Comparison of ENCODE assay signal across 1 cellular context in genomic region chr20:62832212-62832922, GRCh38.
TF ChIP-seq lines count a peak whose summit lies in the region.

No MANE protein-coding gene starts in this region.

TF ChIP-seq in HEK293, 187 proteins besides CTCF, POLR2A, EP300 and RAD21 (continued from another document and continues in another):
- no peak for TF ChIP-seq ZNF280C (tag by site-specific recombination; IDR thresholded peaks at IDR 0.05)
- no peak for TF ChIP-seq ZNF26 (tag by site-specific recombination; IDR thresholded peaks at IDR 0.05)
- no peak for TF ChIP-seq ZBTB8A (tag by site-specific recombination; IDR thresholded peaks at IDR 0.05)
- TF ChIP-seq ZNF148 (tag by site-specific recombination; IDR thresholded peaks at IDR 0.05; ENCODE audit: borderline replicate concordance), result no peak
- no peak for TF ChIP-seq ZFP37 (tag by site-specific recombination; IDR thresholded peaks at IDR 0.05)
- TF ChIP-seq ZNF133 (tag by site-specific recombination; IDR thresholded peaks at IDR 0.05), result no peak
- no peak for TF ChIP-seq ZNF571 (tag by site-specific recombination; IDR thresholded peaks at IDR 0.05)
- no peak for TF ChIP-seq ZFHX2 (tag by site-specific recombination; conservative IDR thresholded peaks at IDR 0.05)
- no peak for TF ChIP-seq ZNF404 (tag by site-specific recombination; IDR thresholded peaks at IDR 0.05)
- peak; percentile 57; the same call in 1 of the 2 replicates for TF ChIP-seq ZBTB44 (tag by site-specific recombination; IDR thresholded peaks at IDR 0.05)
- TF ChIP-seq ZNF18 (tag by site-specific recombination; IDR thresholded peaks at IDR 0.05), result no peak
- no peak for TF ChIP-seq ZBTB6 (tag by site-specific recombination; IDR thresholded peaks at IDR 0.05)
- TF ChIP-seq KLF9 (tag by site-specific recombination; IDR thresholded peaks at IDR 0.05; ENCODE audit: low read depth), result peak; percentile 73
- TF ChIP-seq ZBTB11 (tag by site-specific recombination; conservative IDR thresholded peaks at IDR 0.05; ENCODE audit: low read depth), result no peak
- no peak for TF ChIP-seq ZNF645 (tag by site-specific recombination; IDR thresholded peaks at IDR 0.05)
- TF ChIP-seq ZSCAN4 (tag by site-specific recombination; IDR thresholded peaks at IDR 0.05), result no peak
- TF ChIP-seq ZSCAN30 (tag by site-specific recombination; IDR thresholded peaks at IDR 0.05), result peak; percentile 34; the same call in 1 of the 2 replicates
- 0 out of 2 replicates have a peak, but pooled peaks have one; percentile 27 for TF ChIP-seq KLF16 (tag by site-specific recombination; IDR thresholded peaks at IDR 0.05)
- TF ChIP-seq ZSCAN23 (tag by site-specific recombination; IDR thresholded peaks at IDR 0.05), result no peak
- TF ChIP-seq KLF7 (tag by site-specific recombination; IDR thresholded peaks at IDR 0.05; ENCODE audit: borderline replicate concordance), result no peak
- TF ChIP-seq KLF1 (tag by site-specific recombination; IDR thresholded peaks at IDR 0.05), result peak; percentile 66
- TF ChIP-seq ZNF544 (tag by site-specific recombination; IDR thresholded peaks at IDR 0.05), result no peak
- peak; percentile 49 for TF ChIP-seq ZNF341 (tag by site-specific recombination; IDR thresholded peaks at IDR 0.05; ENCODE audit: low read depth)
- TF ChIP-seq ZNF23 (tag by site-specific recombination; IDR thresholded peaks at IDR 0.05; ENCODE audit: borderline replicate concordance), result no peak
- TF ChIP-seq ZNF664 (tag by site-specific recombination; IDR thresholded peaks at IDR 0.05), result no peak
- no peak for TF ChIP-seq OVOL3 (tag by site-specific recombination; IDR thresholded peaks at IDR 0.05)
- TF ChIP-seq ZNF548 (tag by site-specific recombination; IDR thresholded peaks at IDR 0.05), result no peak
- TF ChIP-seq ZNF621 (tag by site-specific recombination; IDR thresholded peaks at IDR 0.05), result no peak
- TF ChIP-seq ZNF624 (tag by site-specific recombination; IDR thresholded peaks at IDR 0.05), result no peak
- TF ChIP-seq ZNF114 (tag by site-specific recombination; IDR thresholded peaks at IDR 0.05), result no peak
- no peak for TF ChIP-seq ZNF426 (tag by site-specific recombination; IDR thresholded peaks at IDR 0.05)
- no peak for TF ChIP-seq PRDM4 (tag by site-specific recombination; IDR thresholded peaks at IDR 0.05)
- TF ChIP-seq ZNF391 (tag by site-specific recombination; IDR thresholded peaks at IDR 0.05; ENCODE audit: borderline replicate concordance, low read depth), result no peak
- no peak for TF ChIP-seq ZFP41 (tag by site-specific recombination; IDR thresholded peaks at IDR 0.05; ENCODE audit: borderline replicate concordance)
- no peak for TF ChIP-seq ZNF157 (tag by site-specific recombination; IDR thresholded peaks at IDR 0.05)
- TF ChIP-seq ZNF10 (tag by site-specific recombination; IDR thresholded peaks at IDR 0.05), result no peak
- no peak for TF ChIP-seq ZNF175 (tag by site-specific recombination; IDR thresholded peaks at IDR 0.05)
- TF ChIP-seq ZNF677 (tag by site-specific recombination; IDR thresholded peaks at IDR 0.05), result no peak
- TF ChIP-seq PATZ1 (tag by site-specific recombination; IDR thresholded peaks at IDR 0.05), result peak; percentile 37; the same call in 1 of the 2 replicates
